21 cellular contexts compared by ENCODE assay signal in genomic region chr16:85134794-85135153, GRCh38. TPM values are rescaled to one million over a fixed set of nuclear protein-coding genes. Genes with fewer than 3 reads are reported as not detected.
"Had no signal": no experiment of that assay in that cellular context is flagged by ENCODE, and none has a peak within 500 bp of the region (broad histone marks: within the 10 kb centered on the region; RNA-seq: fewer than 3 reads in every experiment).

No MANE protein-coding gene starts in this region.

- H3K9me3 ChIP-seq: mucosa of descending colon, prostate gland had no signal

- H3K4me2 ChIP-seq: hepatocyte had no signal

- ATAC-seq: activated CD8-positive, alpha-beta memory T cell treated with anti-CD3 and anti-CD28 coated beads, Interleukin-2, amount 10 ng/mL, durations not matched to agents 7 days and 5 days; activated T-cell treated with anti-CD3 and anti-CD28 coated beads, Interleukin-2, amount 50 U/mL, for 4 hours; mucosa of descending colon; naive thymus-derived CD8-positive, alpha-beta T cell had no signal

- H2AFZ ChIP-seq: hepatocyte had no signal

- H3K27ac ChIP-seq: hepatocyte, prostate gland had no signal

- DNase-seq: activated CD4-positive, alpha-beta T cell treated with anti-CD3 and anti-CD28 coated beads for 1 hour; activated CD4-positive, alpha-beta T cell treated with anti-CD3 and anti-CD28 coated beads, Interleukin-2, amount 50 U/mL, for 48 hours; activated CD8-positive, alpha-beta memory T cell treated with anti-CD3 and anti-CD28 coated beads, Interleukin-2, amount 10 ng/mL, durations not matched to agents 7 days and 5 days; activated gamma-delta T cell treated with Interleukin-2 at 50 U/mL for 16 hours; activated naive CD8-positive, alpha-beta T cell treated with anti-CD3 and anti-CD28 coated beads, Interleukin-2, amount 10 ng/mL, durations not matched to agents 7 days and 5 days; activated T-cell treated with anti-CD3 and anti-CD28 coated beads, Interleukin-2, amount 50 U/mL, for 4 hours; anterior cingulate cortex; effector CD4-positive, alpha-beta T cell; kidney glomerular epithelial cell; mucosa of descending colon; naive thymus-derived CD8-positive, alpha-beta T cell; nucleus accumbens; stimulated activated CD4-positive, alpha-beta T cell treated with anti-CD3 and anti-CD28 coated beads, Interleukin-2, amount 100 ng/mL, for 48 hours; stimulated activated naive CD4-positive, alpha-beta T cell treated with Interleukin-2 at 50 U/mL for 16 hours; trophoblast cell had no signal

- H3K27me3 ChIP-seq: hepatocyte had no signal

- H3K4me3 ChIP-seq: hepatocyte, lung, mucosa of descending colon, prostate gland had no signal

- H3K36me3 ChIP-seq: prostate gland had no signal

RNA-seq across cellular contexts. Expression of gene CIBAR2, which starts 22.5 kb away (rescaled TPM):
- total RNA-seq: activated CD8-positive, alpha-beta memory T cell treated with anti-CD3 and anti-CD28 coated beads, Interleukin-2, amount 10 ng/mL, durations not matched to agents 7 days and 5 days; activated naive CD8-positive, alpha-beta T cell treated with anti-CD3 and anti-CD28 coated beads, Interleukin-2, amount 10 ng/mL, durations not matched to agents 7 days and 5 days; activated T-cell treated with anti-CD3 and anti-CD28 coated beads, Interleukin-2, amount 50 U/mL, for 4 hours; chondrocyte; fibroblast of lung; mucosa of descending colon; naive thymus-derived CD8-positive, alpha-beta T cell; prostate gland; T-helper 2 cell treated with Interferon-gamma antibody and Interleukin-4, amounts not matched to agents 100 ng/mL and 5 ng/mL, for 36 hours had no signal
- polyA plus RNA-seq: fibroblast of lung; hepatocyte; naive thymus-derived CD8-positive, alpha-beta T cell had no signal
